ENCODE assay signal across 1 cellular context in genomic region chr2:231199219-231199618, GRCh38.
TF ChIP-seq lines count a peak whose summit lies in the region.

No MANE protein-coding gene starts in this region.

TF ChIP-seq in GM23338, 12 proteins besides CTCF, POLR2A, EP300 and RAD21 (continued from another document):
- TF ChIP-seq ZNF462 (CRISPR knock-in tag; IDR thresholded peaks at IDR 0.05) (no peak), STAT1 (IDR thresholded peaks at IDR 0.05; ENCODE audit: unreplicated experiment) (no peak), ETS1 (IDR thresholded peaks at IDR 0.05) (no peak), ZNF114 (CRISPR knock-in tag; IDR thresholded peaks at IDR 0.05) (no peak), CREB1 (CRISPR knock-in tag; IDR thresholded peaks at IDR 0.05; ENCODE audit: low read depth) (no peak), NANOG (IDR thresholded peaks at IDR 0.05; ENCODE audit: borderline replicate concordance) (no peak), POLR2AphosphoS5 (IDR thresholded peaks at IDR 0.05; ENCODE audit: low read depth) (no peak), JUNB (IDR thresholded peaks at IDR 0.05; ENCODE audit: unreplicated experiment) (no peak)
